14 cellular contexts compared by ENCODE assay signal in genomic region chr2:142914507-142915313, GRCh38. TPM values are rescaled to one million over a fixed set of nuclear protein-coding genes. Genes with fewer than 3 reads are reported as not detected.
DNase-seq lines count a peak whose midpoint lies in the region; ATAC-seq and TF ChIP-seq lines count a peak whose summit lies in the region.
"Had no signal": no experiment of that assay in that cellular context is flagged by ENCODE, and none has a peak within 500 bp of the region (broad histone marks: within the 10 kb centered on the region; RNA-seq: fewer than 3 reads in every experiment).

No MANE protein-coding gene starts in this region.

- no peak for TF ChIP-seq CTCF in activated B cell treated with CpG ODN at 0.5 μM for 24 hours (IDR thresholded peaks at IDR 0.05)
- TF ChIP-seq CTCF in natural killer cell (IDR thresholded peaks at IDR 0.05): no peak
- TF ChIP-seq CTCF in chondrocyte (IDR thresholded peaks at IDR 0.05): no peak

- peak; percentile 100 for ATAC-seq in GM18498 (IDR thresholded peaks at IDR 0.05; ENCODE audit: unreplicated experiment)
- peak; percentile 100 for ATAC-seq in GM21381 (IDR thresholded peaks at IDR 0.05; ENCODE audit: unreplicated experiment)
- ATAC-seq in HG03066 (IDR thresholded peaks at IDR 0.05; ENCODE audit: low read depth, unreplicated experiment): peak; percentile 100
- peak; percentile 93 for ATAC-seq in activated B cell treated with CpG ODN at 0.5 μM for 24 hours (ENCODE audit: low read depth)
- no peak for ATAC-seq in natural killer cell
- ATAC-seq: mucosa of descending colon had no signal

- CTCF ChIA-PET in activated B cell treated with CpG ODN at 0.5 μM for 24 hours (lab: Charles Lee): interaction anchor here (1.1 to 1.2 kb wide), 2 partner anchors 37 to 40 kb away, joined by 3 read pairs; partner anchors contain the start of gene KYNU

- H3K36me3 Mint-ChIP-seq in activated B cell treated with CpG ODN at 0.5 μM for 24 hours (ENCODE audit: low read depth) (peaks cover 48% of the 10 kb centered on the region), natural killer cell (no peaks in the 10 kb centered on the region), chondrocyte (ENCODE audit: low read depth) (no peaks in the 10 kb centered on the region)
- H3K36me3 Mint-ChIP-seq: brain had no signal

- H3K27me3 Mint-ChIP-seq in activated B cell treated with CpG ODN at 0.5 μM for 24 hours (no peaks in the 10 kb centered on the region), natural killer cell (ENCODE audit: low read depth in 2 of 2) (peaks cover 2 to 12% of the 10 kb centered on the region in 2 donors), chondrocyte (ENCODE audit: low read depth) (no peaks in the 10 kb centered on the region)

- POLR2A ChIA-PET in activated B cell treated with CpG ODN at 0.5 μM for 24 hours (lab: Charles Lee): interaction anchor here (1.0 to 2.3 kb wide), 4 partner anchors 9 to 48 kb away, joined by 3 to 21 read pairs (median 4); partner anchors contain the start of gene KYNU

- no peak for DNase-seq in activated B cell treated with CpG ODN at 0.5 μM for 24 hours
- no peak for DNase-seq in natural killer cell
- no peak for DNase-seq in chondrocyte (ENCODE audit: low spot score)
- DNase-seq in midbrain (lab: John Stamatoyannopoulos, UW): no peak
- no peak for DNase-seq in activated CD4-positive, CD25-positive, alpha-beta regulatory T cell treated with anti-CD3 and anti-CD28 coated beads, Interleukin-2, amount 50 U/mL, for 72 hours
- DNase-seq: mucosa of descending colon, NCI-H1417 treated with DMSO at 0.1 percent for 48 hours, SHP77 treated with DMSO at 0.1 percent for 48 hours, substantia nigra had no signal

- H3K4me3 Mint-ChIP-seq in activated B cell treated with CpG ODN at 0.5 μM for 24 hours (peak overlapping the region; percentile 69), natural killer cell (no peak overlapping the region), chondrocyte (ENCODE audit: unreplicated experiment) (no peak overlapping the region)
- H3K4me3 Mint-ChIP-seq: brain had no signal

- intact Hi-C loops in activated B cell treated with CpG ODN at 0.5 μM for 24 hours (cut with micrococcal nuclease): loop anchor here (2.0 kb wide), 3 partner anchors 16 to 48 kb away; no protein-coding TSS in a partner anchor
- intact Hi-C loops in natural killer cell (cut with micrococcal nuclease): no loop called here

- H3K27ac Mint-ChIP-seq in activated B cell treated with CpG ODN at 0.5 μM for 24 hours (peak overlapping the region; percentile 86), natural killer cell (no peak overlapping the region), chondrocyte (ENCODE audit: unreplicated experiment) (no peak overlapping the region)
- H3K27ac Mint-ChIP-seq: brain had no signal

- H3K4me1 Mint-ChIP-seq in activated B cell treated with CpG ODN at 0.5 μM for 24 hours: peaks cover 51% of the 10 kb centered on the region
- H3K4me1 Mint-ChIP-seq in natural killer cell: no peaks in the 10 kb centered on the region
- H3K4me1 Mint-ChIP-seq in chondrocyte (ENCODE audit: low read depth): no peaks in the 10 kb centered on the region
- H3K4me1 Mint-ChIP-seq: brain had no signal

- H3K9me3 Mint-ChIP-seq in activated B cell treated with CpG ODN at 0.5 μM for 24 hours (peaks cover 15% of the 10 kb centered on the region), natural killer cell (peaks cover 0 to 2% of the 10 kb centered on the region in 2 donors), chondrocyte (ENCODE audit: low read depth) (peaks cover 7% of the 10 kb centered on the region)

RNA-seq across cellular contexts. Expression of gene KYNU, which starts 37.2 kb away (rescaled TPM):
- 43.8 and 48.0 TPM in 2 replicates for total RNA-seq in activated B cell treated with CpG ODN at 0.5 μM for 24 hours
- total RNA-seq in natural killer cell: 1 to 10 TPM in 2 of 3 donors, under 1 TPM in 1; 0.82 to 3.6 (median 3.3) TPM
- 0.38 TPM in 1 of 3 replicates, not detected in the others for total RNA-seq in chondrocyte
- total RNA-seq: activated CD8-positive, alpha-beta memory T cell treated with anti-CD3 and anti-CD28 coated beads for 36 hours had no signal

Comparison
In these comparisons a context has a peak if more than half of its experiments do, and no peak if none do; other contexts are left out.
1. ATAC-seq: peak in GM18498 (single experiment), GM21381 (single experiment), HG03066 (single experiment) and activated B cell treated with CpG ODN at 0.5 μM for 24 hours (single experiment); none in natural killer cell (0 of 3).